Comparison of ENCODE assay signal across 21 cellular contexts in the genomic region with DNA sequence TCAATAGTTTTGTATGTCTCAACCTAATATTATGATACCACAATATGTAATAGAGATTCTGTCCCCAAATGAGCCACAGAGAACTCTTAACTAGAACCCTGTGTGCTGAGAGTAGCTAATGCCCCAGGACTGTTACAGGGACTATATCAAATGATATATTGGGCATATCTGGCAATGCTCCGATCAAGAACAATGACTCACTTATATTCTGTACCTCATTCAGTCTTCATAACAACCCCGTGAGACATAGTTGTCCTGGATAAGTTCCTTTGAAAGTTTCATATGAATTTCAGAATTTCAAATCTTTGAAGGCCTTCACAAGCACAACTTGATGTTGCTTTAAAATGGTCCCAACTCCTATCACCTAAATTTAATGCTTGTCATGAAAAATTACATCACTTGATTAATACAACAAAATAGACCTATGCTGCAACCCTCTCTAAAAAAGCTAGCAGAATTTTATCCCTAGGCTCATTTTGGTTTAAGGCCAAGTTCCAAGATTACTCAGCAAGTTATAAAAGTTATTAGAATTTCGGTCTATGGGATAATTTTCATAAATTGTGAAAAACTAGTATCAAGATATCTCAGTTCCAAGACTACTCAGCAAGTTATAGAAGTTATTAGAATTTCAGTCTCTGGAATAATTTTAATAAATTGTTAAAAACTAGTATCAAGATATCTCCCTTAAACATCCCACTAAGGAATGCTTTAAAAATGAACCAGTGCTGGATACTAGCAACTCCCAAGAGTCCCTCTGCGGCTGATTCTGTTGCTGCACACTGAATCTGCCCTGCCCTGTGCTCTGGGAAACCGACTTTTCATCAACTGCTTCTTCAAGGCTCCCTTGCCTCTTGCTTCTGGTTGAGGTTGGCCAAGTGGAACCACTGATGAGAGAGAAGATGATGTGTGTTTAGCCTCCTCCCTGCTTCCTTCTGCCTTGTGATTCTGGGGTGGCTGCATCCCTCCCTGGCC. TPM values are rescaled to one million over a fixed set of nuclear protein-coding genes. Genes with fewer than 3 reads are reported as not detected.
A peak's percentile ranks its signal among the peaks of the same experiment; 100 is the strongest.
DNase-seq lines count a peak whose midpoint lies in the region; ATAC-seq and TF ChIP-seq lines count a peak whose summit lies in the region.
"Had no signal": no experiment of that assay in that cellular context is flagged by ENCODE, and none has a peak within 500 bp of the region (broad histone marks: within the 10 kb centered on the region; RNA-seq: fewer than 3 reads in every experiment).

No MANE protein-coding gene starts in this region.

- TF ChIP-seq CTCF in Calu3 (IDR thresholded peaks at IDR 0.05; ENCODE audit: unreplicated experiment) (no peak), VCaP (conservative IDR thresholded peaks at IDR 0.05) (no peak), fibroblast of villous mesenchyme (IDR thresholded peaks at IDR 0.05; ENCODE audit: insufficient read depth, low read depth, low read length) (no peak)

- ATAC-seq in HG03439 (IDR thresholded peaks at IDR 0.05; ENCODE audit: unreplicated experiment) (no peak), HG02642 (IDR thresholded peaks at IDR 0.05; ENCODE audit: poor library complexity, unreplicated experiment) (no peak)

- no TSS peak for BruUV-seq in Calu3 (replicated peaks; lab: Mats Ljungman, UMichigan)

- no peak overlapping the region for H3K9ac ChIP-seq in rectal smooth muscle tissue (ENCODE audit: low read length)

- peaks cover 6% of the 10 kb centered on the region for H3K9me3 Mint-ChIP-seq in Calu3 (ENCODE audit: low read depth, unreplicated experiment)
- no peaks in the 10 kb centered on the region for H3K9me3 Mint-ChIP-seq in activated CD4-positive, alpha-beta T cell treated with anti-CD3 and anti-CD28 coated beads, Interleukin-2, amount 10 ng/mL, durations not matched to agents 7 days and 5 days

- CTCF ChIA-PET in Calu3 (lab: Charles Lee), result interaction anchor here (0.8 to 1.6 kb wide), 2 partner anchors 11 kb away, joined by 3 to 5 read pairs; no protein-coding TSS in a partner anchor
- CTCF ChIA-PET in activated CD4-positive, alpha-beta T cell treated with anti-CD3 and anti-CD28 coated beads, Interleukin-2, amount 10 ng/mL, durations not matched to agents 7 days and 5 days (lab: Charles Lee), result no interaction called here

- peaks cover 52% of the 10 kb centered on the region for H3K4me1 Mint-ChIP-seq in Calu3 (ENCODE audit: low read depth, unreplicated experiment)
- peaks cover 6% of the 10 kb centered on the region for H3K4me1 Mint-ChIP-seq in activated CD4-positive, alpha-beta T cell treated with anti-CD3 and anti-CD28 coated beads, Interleukin-2, amount 10 ng/mL, durations not matched to agents 7 days and 5 days

- POLR2A ChIA-PET in activated CD4-positive, alpha-beta T cell treated with anti-CD3 and anti-CD28 coated beads, Interleukin-2, amount 10 ng/mL, durations not matched to agents 7 days and 5 days (lab: Charles Lee), result no interaction called here

- H3K36me3 ChIP-seq in rectal smooth muscle tissue (ENCODE audit: control insufficient read depth, insufficient read depth, low read length), result no peaks in the 10 kb centered on the region
- H3K36me3 ChIP-seq: stomach, uterus had no signal

- peak overlapping the region; percentile 27 for H3K27ac Mint-ChIP-seq in Calu3 (ENCODE audit: unreplicated experiment)
- H3K27ac Mint-ChIP-seq in activated CD4-positive, alpha-beta T cell treated with anti-CD3 and anti-CD28 coated beads, Interleukin-2, amount 10 ng/mL, durations not matched to agents 7 days and 5 days, result no peak overlapping the region
- H3K27ac Mint-ChIP-seq: B cell, HFFc6 had no signal

- H3K4me3 ChIP-seq in fibroblast of villous mesenchyme (ENCODE audit: low read depth, low read length), result no peak overlapping the region
- no peak overlapping the region for H3K4me3 ChIP-seq in rectal smooth muscle tissue (ENCODE audit: low read length)
- H3K4me3 ChIP-seq: SK-N-MC, stomach, uterus had no signal

- no peak overlapping the region for H3K4me3 Mint-ChIP-seq in Calu3 (ENCODE audit: low read depth, unreplicated experiment)
- H3K4me3 Mint-ChIP-seq in activated CD4-positive, alpha-beta T cell treated with anti-CD3 and anti-CD28 coated beads, Interleukin-2, amount 10 ng/mL, durations not matched to agents 7 days and 5 days, result no peak overlapping the region
- H3K4me3 Mint-ChIP-seq: B cell, HFFc6 had no signal

- DNase-seq in Calu3 (no peak), fibroblast of villous mesenchyme (ENCODE audit: low read depth) (peak; percentile 30), hypothalamus (lab: John Stamatoyannopoulos, UW) (no peak)
- no peak for DNase-seq in activated CD4-positive, alpha-beta T cell treated with anti-CD3 and anti-CD28 coated beads, Interleukin-2, amount 10 ng/mL, durations not matched to agents 7 days and 5 days
- DNase-seq: activated gamma-delta T cell; HFFc6; Karpas-422; NCI-H1417; NCI-H2171 treated with DMSO at 0.1 percent for 48 hours; NCI-H69; OCI-M1; stimulated activated CD4-positive, alpha-beta T cell treated with anti-CD3 and anti-CD28 coated beads, Interleukin-2, amount 100 ng/mL, for 24 hours; stomach; T-helper 9 cell; uterus had no signal

- no peaks in the 10 kb centered on the region for H3K27me3 ChIP-seq in rectal smooth muscle tissue (ENCODE audit: control insufficient read depth, insufficient read depth, low read length)
- H3K27me3 ChIP-seq: stomach, uterus had no signal

- H3K4me1 ChIP-seq in rectal smooth muscle tissue (ENCODE audit: control insufficient read depth, insufficient read depth, low read length), result peaks cover 6% of the 10 kb centered on the region

- H3K36me3 Mint-ChIP-seq in Calu3 (ENCODE audit: insufficient read depth, unreplicated experiment), result peaks cover 8% of the 10 kb centered on the region
- no peaks in the 10 kb centered on the region for H3K36me3 Mint-ChIP-seq in activated CD4-positive, alpha-beta T cell treated with anti-CD3 and anti-CD28 coated beads, Interleukin-2, amount 10 ng/mL, durations not matched to agents 7 days and 5 days (ENCODE audit: low read depth)

- intact Hi-C loops in Calu3 (cut with micrococcal nuclease; ENCODE audit: unreplicated experiment), result no loop called here

- no peaks in the 10 kb centered on the region for H3K27me3 Mint-ChIP-seq in Calu3 (ENCODE audit: unreplicated experiment)
- peaks cover 26% of the 10 kb centered on the region for H3K27me3 Mint-ChIP-seq in activated CD4-positive, alpha-beta T cell treated with anti-CD3 and anti-CD28 coated beads, Interleukin-2, amount 10 ng/mL, durations not matched to agents 7 days and 5 days

- H3K27ac ChIP-seq in VCaP (peak overlapping the region; percentile 60), rectal smooth muscle tissue (ENCODE audit: low read depth, low read length) (peak overlapping the region; percentile 37)
- H3K27ac ChIP-seq: SK-N-MC, stomach, uterus had no signal

RNA-seq across cellular contexts. Expression of gene ANXA3, which starts 6.0 kb away (rescaled TPM):
- total RNA-seq in Calu3 (2022) (158 and 188 TPM in 2 replicates), fibroblast of villous mesenchyme (27.4 and 50.1 TPM in 2 replicates)
- 1 to 10 TPM; 1.2 to 2.2 TPM for total RNA-seq in activated CD4-positive, alpha-beta T cell treated with anti-CD3 and anti-CD28 coated beads, Interleukin-2, amount 10 ng/mL, durations not matched to agents 7 days and 5 days
- total RNA-seq: B cell had no signal
